In genomic region chr15:72375846-72376581, GRCh38 we compare ENCODE assay signal across 1 cellular context.
TF ChIP-seq lines count a peak whose summit lies in the region.

TSS of gene HEXA (minus strand) at chr15:72376014. CDS start at chr15:72375972, 42 bp downstream.

TF ChIP-seq in K562, 482 proteins besides CTCF, POLR2A, EP300 and RAD21 (continued from another document and continues in another):
- TF ChIP-seq, protein P1, sequence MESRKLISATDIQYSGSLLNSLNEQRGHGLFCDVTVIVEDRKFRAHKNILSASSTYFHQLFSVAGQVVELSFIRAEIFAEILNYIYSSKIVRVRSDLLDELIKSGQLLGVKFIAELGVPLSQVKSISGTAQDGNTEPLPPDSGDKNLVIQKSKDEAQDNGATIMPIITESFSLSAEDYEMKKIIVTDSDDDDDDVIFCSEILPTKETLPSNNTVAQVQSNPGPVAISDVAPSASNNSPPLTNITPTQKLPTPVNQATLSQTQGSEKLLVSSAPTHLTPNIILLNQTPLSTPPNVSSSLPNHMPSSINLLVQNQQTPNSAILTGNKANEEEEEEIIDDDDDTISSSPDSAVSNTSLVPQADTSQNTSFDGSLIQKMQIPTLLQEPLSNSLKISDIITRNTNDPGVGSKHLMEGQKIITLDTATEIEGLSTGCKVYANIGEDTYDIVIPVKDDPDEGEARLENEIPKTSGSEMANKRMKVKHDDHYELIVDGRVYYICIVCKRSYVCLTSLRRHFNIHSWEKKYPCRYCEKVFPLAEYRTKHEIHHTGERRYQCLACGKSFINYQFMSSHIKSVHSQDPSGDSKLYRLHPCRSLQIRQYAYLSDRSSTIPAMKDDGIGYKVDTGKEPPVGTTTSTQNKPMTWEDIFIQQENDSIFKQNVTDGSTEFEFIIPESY (CRISPR knock-in tag; IDR thresholded peaks at IDR 0.05) = no peak
- peak; percentile 89 for TF ChIP-seq SREBF2 (CRISPR knock-in tag; IDR thresholded peaks at IDR 0.05)
- TF ChIP-seq ILK (tag; IDR thresholded peaks at IDR 0.05; ENCODE audit: borderline replicate concordance, low read depth) = no peak
- peak; percentile 43; the same call in 1 of the 2 replicates for TF ChIP-seq CTBP1 (IDR thresholded peaks at IDR 0.05; ENCODE audit: borderline replicate concordance)
- 0 out of 2 replicates have a peak, but pooled peaks have one; percentile 37 for TF ChIP-seq E2F3 (CRISPR knock-in tag; IDR thresholded peaks at IDR 0.05)
- TF ChIP-seq ZNF77 (CRISPR knock-in tag; IDR thresholded peaks at IDR 0.05) = no peak
- TF ChIP-seq ZSCAN32 (CRISPR knock-in tag; IDR thresholded peaks at IDR 0.05) = no peak
- peak; percentile 86 for TF ChIP-seq SMAD4 (CRISPR knock-in tag; conservative IDR thresholded peaks at IDR 0.05)
- no peak for TF ChIP-seq KLF13 (tag; IDR thresholded peaks at IDR 0.05; ENCODE audit: borderline replicate concordance, low read depth)
- TF ChIP-seq ZNF232 (CRISPR knock-in tag; IDR thresholded peaks at IDR 0.05) = no peak
- TF ChIP-seq FOXK2 (conservative IDR thresholded peaks at IDR 0.05 in 1 of 2, IDR thresholded peaks at IDR 0.05 in 1 of 2; ENCODE audit: low read depth in 2 of 2) = peak; percentile 75 to 94
- no peak for TF ChIP-seq ZNF778 (CRISPR knock-in tag; IDR thresholded peaks at IDR 0.05)
- no peak for TF ChIP-seq CHD2 (IDR thresholded peaks at IDR 0.05; ENCODE audit: low read depth, low read length)
- no peak for TF ChIP-seq KAT2B (IDR thresholded peaks at IDR 0.05; ENCODE audit: low read depth, low read length)
- TF ChIP-seq RHOXF2B (CRISPR knock-in tag; conservative IDR thresholded peaks at IDR 0.05) = 0 out of 2 replicates have a peak, but pooled peaks have one; percentile 71
- no peak for TF ChIP-seq JUN (IDR thresholded peaks at IDR 0.05; ENCODE audit: borderline replicate concordance, low read depth, low read length)
- TF ChIP-seq JUN (CRISPR knock-in tag; IDR thresholded peaks at IDR 0.05; ENCODE audit: borderline replicate concordance) = 0 out of 2 replicates have a peak, but pooled peaks have one; percentile 70
- peak; percentile 67 for TF ChIP-seq DMBX1 (CRISPR knock-in tag; IDR thresholded peaks at IDR 0.05; ENCODE audit: borderline replicate concordance)
- TF ChIP-seq HDAC2 (IDR thresholded peaks at IDR 0.05) = peak; percentile 97
- peak; percentile 95 for TF ChIP-seq PHF8 (IDR thresholded peaks at IDR 0.05; ENCODE audit: borderline replicate concordance, low read length)
- 0 out of 2 replicates have a peak, but pooled peaks have one; percentile 43 for TF ChIP-seq AFF4 (CRISPR knock-in tag; IDR thresholded peaks at IDR 0.05)
- no peak for TF ChIP-seq ZNF354B (CRISPR knock-in tag; IDR thresholded peaks at IDR 0.05)
- no peak for TF ChIP-seq SRF (CRISPR knock-in tag; IDR thresholded peaks at IDR 0.05)
- TF ChIP-seq SMARCB1 (IDR thresholded peaks at IDR 0.05; ENCODE audit: insufficient read length, low read depth) = no peak
- 0 out of 2 replicates have a peak, but pooled peaks have one; percentile 52 for TF ChIP-seq ZNF311 (CRISPR knock-in tag; IDR thresholded peaks at IDR 0.05)
- TF ChIP-seq ZNF431 (CRISPR knock-in tag; IDR thresholded peaks at IDR 0.05) = peak; percentile 73
- TF ChIP-seq TCF3 (CRISPR knock-in tag; IDR thresholded peaks at IDR 0.05) = peak; percentile 53
- 0 out of 2 replicates have a peak, but pooled peaks have one; percentile 45 for TF ChIP-seq NR4A1 (CRISPR knock-in tag; IDR thresholded peaks at IDR 0.05)
- TF ChIP-seq NR4A1 (tag; IDR thresholded peaks at IDR 0.05) = peak; percentile 56; the same call in 1 of the 2 replicates
- TF ChIP-seq ZNF134 (CRISPR knock-in tag; conservative IDR thresholded peaks at IDR 0.05) = peak; percentile 48; the same call in 1 of the 2 replicates
- no peak for TF ChIP-seq EWSR1 (IDR thresholded peaks at IDR 0.05; ENCODE audit: borderline replicate concordance, low read depth, partially characterized antibody)
- TF ChIP-seq MIER1 (IDR thresholded peaks at IDR 0.05; ENCODE audit: low read depth) = no peak
- TF ChIP-seq ZNF121 (CRISPR knock-in tag; conservative IDR thresholded peaks at IDR 0.05) = no peak
- TF ChIP-seq ZNF175 (CRISPR knock-in tag; IDR thresholded peaks at IDR 0.05; ENCODE audit: low read depth) = peak; percentile 64; the same call in 1 of the 2 replicates
- TF ChIP-seq, protein P2, sequence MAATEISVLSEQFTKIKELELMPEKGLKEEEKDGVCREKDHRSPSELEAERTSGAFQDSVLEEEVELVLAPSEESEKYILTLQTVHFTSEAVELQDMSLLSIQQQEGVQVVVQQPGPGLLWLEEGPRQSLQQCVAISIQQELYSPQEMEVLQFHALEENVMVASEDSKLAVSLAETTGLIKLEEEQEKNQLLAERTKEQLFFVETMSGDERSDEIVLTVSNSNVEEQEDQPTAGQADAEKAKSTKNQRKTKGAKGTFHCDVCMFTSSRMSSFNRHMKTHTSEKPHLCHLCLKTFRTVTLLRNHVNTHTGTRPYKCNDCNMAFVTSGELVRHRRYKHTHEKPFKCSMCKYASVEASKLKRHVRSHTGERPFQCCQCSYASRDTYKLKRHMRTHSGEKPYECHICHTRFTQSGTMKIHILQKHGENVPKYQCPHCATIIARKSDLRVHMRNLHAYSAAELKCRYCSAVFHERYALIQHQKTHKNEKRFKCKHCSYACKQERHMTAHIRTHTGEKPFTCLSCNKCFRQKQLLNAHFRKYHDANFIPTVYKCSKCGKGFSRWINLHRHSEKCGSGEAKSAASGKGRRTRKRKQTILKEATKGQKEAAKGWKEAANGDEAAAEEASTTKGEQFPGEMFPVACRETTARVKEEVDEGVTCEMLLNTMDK (IDR thresholded peaks at IDR 0.05; ENCODE audit: borderline replicate concordance, insufficient read depth, low read depth, low read length, poor library complexity, severe bottlenecking) = peak; percentile 79
- TF ChIP-seq ZFX (CRISPR knock-in tag; IDR thresholded peaks at IDR 0.05) = peak; percentile 79
- TF ChIP-seq ZNF644 (tag; IDR thresholded peaks at IDR 0.05; ENCODE audit: low read depth) = no peak
- TF ChIP-seq, protein P3, sequence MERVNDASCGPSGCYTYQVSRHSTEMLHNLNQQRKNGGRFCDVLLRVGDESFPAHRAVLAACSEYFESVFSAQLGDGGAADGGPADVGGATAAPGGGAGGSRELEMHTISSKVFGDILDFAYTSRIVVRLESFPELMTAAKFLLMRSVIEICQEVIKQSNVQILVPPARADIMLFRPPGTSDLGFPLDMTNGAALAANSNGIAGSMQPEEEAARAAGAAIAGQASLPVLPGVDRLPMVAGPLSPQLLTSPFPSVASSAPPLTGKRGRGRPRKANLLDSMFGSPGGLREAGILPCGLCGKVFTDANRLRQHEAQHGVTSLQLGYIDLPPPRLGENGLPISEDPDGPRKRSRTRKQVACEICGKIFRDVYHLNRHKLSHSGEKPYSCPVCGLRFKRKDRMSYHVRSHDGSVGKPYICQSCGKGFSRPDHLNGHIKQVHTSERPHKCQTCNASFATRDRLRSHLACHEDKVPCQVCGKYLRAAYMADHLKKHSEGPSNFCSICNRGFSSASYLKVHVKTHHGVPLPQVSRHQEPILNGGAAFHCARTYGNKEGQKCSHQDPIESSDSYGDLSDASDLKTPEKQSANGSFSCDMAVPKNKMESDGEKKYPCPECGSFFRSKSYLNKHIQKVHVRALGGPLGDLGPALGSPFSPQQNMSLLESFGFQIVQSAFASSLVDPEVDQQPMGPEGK (CRISPR knock-in tag; IDR thresholded peaks at IDR 0.05; ENCODE audit: borderline replicate concordance) = no peak
- TF ChIP-seq FOXM1 (IDR thresholded peaks at IDR 0.05; ENCODE audit: low read depth) = no peak
- 0 out of 2 replicates have a peak, but pooled peaks have one; percentile 37 for TF ChIP-seq FOXM1 (CRISPR knock-in tag; IDR thresholded peaks at IDR 0.05; ENCODE audit: low read depth)
- peak; percentile 77 for TF ChIP-seq ZEB2 (IDR thresholded peaks at IDR 0.05)
- peak; percentile 84 for TF ChIP-seq SUPT5H (IDR thresholded peaks at IDR 0.05)
- no peak for TF ChIP-seq MTA1 (IDR thresholded peaks at IDR 0.05; ENCODE audit: borderline replicate concordance)
- peak; percentile 33; the same call in 1 of the 2 replicates for TF ChIP-seq ZNF436 (CRISPR knock-in tag; IDR thresholded peaks at IDR 0.05)
- TF ChIP-seq, protein P4, sequence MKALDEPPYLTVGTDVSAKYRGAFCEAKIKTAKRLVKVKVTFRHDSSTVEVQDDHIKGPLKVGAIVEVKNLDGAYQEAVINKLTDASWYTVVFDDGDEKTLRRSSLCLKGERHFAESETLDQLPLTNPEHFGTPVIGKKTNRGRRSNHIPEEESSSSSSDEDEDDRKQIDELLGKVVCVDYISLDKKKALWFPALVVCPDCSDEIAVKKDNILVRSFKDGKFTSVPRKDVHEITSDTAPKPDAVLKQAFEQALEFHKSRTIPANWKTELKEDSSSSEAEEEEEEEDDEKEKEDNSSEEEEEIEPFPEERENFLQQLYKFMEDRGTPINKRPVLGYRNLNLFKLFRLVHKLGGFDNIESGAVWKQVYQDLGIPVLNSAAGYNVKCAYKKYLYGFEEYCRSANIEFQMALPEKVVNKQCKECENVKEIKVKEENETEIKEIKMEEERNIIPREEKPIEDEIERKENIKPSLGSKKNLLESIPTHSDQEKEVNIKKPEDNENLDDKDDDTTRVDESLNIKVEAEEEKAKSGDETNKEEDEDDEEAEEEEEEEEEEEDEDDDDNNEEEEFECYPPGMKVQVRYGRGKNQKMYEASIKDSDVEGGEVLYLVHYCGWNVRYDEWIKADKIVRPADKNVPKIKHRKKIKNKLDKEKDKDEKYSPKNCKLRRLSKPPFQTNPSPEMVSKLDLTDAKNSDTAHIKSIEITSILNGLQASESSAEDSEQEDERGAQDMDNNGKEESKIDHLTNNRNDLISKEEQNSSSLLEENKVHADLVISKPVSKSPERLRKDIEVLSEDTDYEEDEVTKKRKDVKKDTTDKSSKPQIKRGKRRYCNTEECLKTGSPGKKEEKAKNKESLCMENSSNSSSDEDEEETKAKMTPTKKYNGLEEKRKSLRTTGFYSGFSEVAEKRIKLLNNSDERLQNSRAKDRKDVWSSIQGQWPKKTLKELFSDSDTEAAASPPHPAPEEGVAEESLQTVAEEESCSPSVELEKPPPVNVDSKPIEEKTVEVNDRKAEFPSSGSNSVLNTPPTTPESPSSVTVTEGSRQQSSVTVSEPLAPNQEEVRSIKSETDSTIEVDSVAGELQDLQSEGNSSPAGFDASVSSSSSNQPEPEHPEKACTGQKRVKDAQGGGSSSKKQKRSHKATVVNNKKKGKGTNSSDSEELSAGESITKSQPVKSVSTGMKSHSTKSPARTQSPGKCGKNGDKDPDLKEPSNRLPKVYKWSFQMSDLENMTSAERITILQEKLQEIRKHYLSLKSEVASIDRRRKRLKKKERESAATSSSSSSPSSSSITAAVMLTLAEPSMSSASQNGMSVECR (CRISPR knock-in tag; IDR thresholded peaks at IDR 0.05) = peak; percentile 100
- no peak for TF ChIP-seq RBM22 (IDR thresholded peaks at IDR 0.05; ENCODE audit: low read depth, low read length, poor library complexity, severe bottlenecking)
- TF ChIP-seq EGR1 (conservative IDR thresholded peaks at IDR 0.05) = peak; percentile 58
- TF ChIP-seq C11orf30 (IDR thresholded peaks at IDR 0.05; ENCODE audit: low read depth) = peak; percentile 100
- peak; percentile 70 for TF ChIP-seq HMGN3 (IDR thresholded peaks at IDR 0.05; ENCODE audit: borderline replicate concordance, extremely low read depth, insufficient read length, low read depth, low read length)
- TF ChIP-seq NR3C1 (CRISPR knock-in tag; IDR thresholded peaks at IDR 0.05) = peak; percentile 53; the same call in 1 of the 2 replicates
- TF ChIP-seq LEF1 (IDR thresholded peaks at IDR 0.05) = peak; percentile 82; the same call in 1 of the 2 replicates
- no peak for TF ChIP-seq MCM2 (IDR thresholded peaks at IDR 0.05; ENCODE audit: low read depth)
- TF ChIP-seq ZZZ3 (IDR thresholded peaks at IDR 0.05) = peak; percentile 86; the same call in 1 of the 2 replicates
- TF ChIP-seq, protein P5, sequence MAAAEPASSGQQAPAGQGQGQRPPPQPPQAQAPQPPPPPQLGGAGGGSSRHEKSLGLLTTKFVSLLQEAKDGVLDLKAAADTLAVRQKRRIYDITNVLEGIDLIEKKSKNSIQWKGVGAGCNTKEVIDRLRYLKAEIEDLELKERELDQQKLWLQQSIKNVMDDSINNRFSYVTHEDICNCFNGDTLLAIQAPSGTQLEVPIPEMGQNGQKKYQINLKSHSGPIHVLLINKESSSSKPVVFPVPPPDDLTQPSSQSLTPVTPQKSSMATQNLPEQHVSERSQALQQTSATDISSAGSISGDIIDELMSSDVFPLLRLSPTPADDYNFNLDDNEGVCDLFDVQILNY (CRISPR knock-in tag; IDR thresholded peaks at IDR 0.05) = no peak
- TF ChIP-seq ZNF263 (CRISPR knock-in tag; IDR thresholded peaks at IDR 0.05; ENCODE audit: borderline replicate concordance) = 0 out of 2 replicates have a peak, but pooled peaks have one; percentile 25
- TF ChIP-seq CBFA2T2 (conservative IDR thresholded peaks at IDR 0.05) = peak; percentile 100
- no peak for TF ChIP-seq DACH1 (IDR thresholded peaks at IDR 0.05; ENCODE audit: partially characterized antibody)
- TF ChIP-seq ARNT (IDR thresholded peaks at IDR 0.05) = peak in 1 of 2 experiments; percentile 57; a peak in 1 of 4 replicates
- no peak; the same call in none of the 2 replicates for TF ChIP-seq KAT8 (IDR thresholded peaks at IDR 0.05; ENCODE audit: low read depth)
- TF ChIP-seq HNRNPK (IDR thresholded peaks at IDR 0.05; ENCODE audit: low read depth, low read length, poor library complexity, severe bottlenecking) = no peak
- TF ChIP-seq, protein P6, sequence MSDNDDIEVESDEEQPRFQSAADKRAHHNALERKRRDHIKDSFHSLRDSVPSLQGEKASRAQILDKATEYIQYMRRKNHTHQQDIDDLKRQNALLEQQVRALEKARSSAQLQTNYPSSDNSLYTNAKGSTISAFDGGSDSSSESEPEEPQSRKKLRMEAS (CRISPR knock-in tag; IDR thresholded peaks at IDR 0.05) = peak; percentile 93
